ENCODE assay signal across 8 cellular contexts in genomic region chr3:53238051-53238850, GRCh38. TPM values are rescaled to one million over a fixed set of nuclear protein-coding genes. Genes with fewer than 3 reads are reported as not detected.
DNase-seq lines count a peak whose midpoint lies in the region; ATAC-seq and TF ChIP-seq lines count a peak whose summit lies in the region.

No MANE protein-coding gene starts in this region.

- peak overlapping the region; percentile 34 for H3K27ac ChIP-seq in mammary epithelial cell (ENCODE audit: insufficient read depth, low read depth, low read length)

- WGBS in mammary epithelial cell (ENCODE audit: low coverage, missing lambda C conversion rate): 89% methylated on average over 4 of the region's 6 CpGs

- no peaks in the 10 kb centered on the region for H3K27me3 ChIP-seq in mammary epithelial cell (ENCODE audit: insufficient read depth, low read length)

- DNase-seq in AG08396 (ENCODE audit: low spot score): peak; percentile 87
- peak; percentile 94 for DNase-seq in HT-29 (ENCODE audit: low spot score)
- DNase-seq in mammary epithelial cell: peak; percentile 92
- peak; percentile 87 to 93 for DNase-seq in lung microvascular endothelial cell (ENCODE audit: low read depth in 2 of 2)
- no peak for DNase-seq in NCI-H1092 (lab: John Stamatoyannopoulos, UW)

- H3K4me1 ChIP-seq in mammary epithelial cell (ENCODE audit: insufficient read depth, low read length): peaks cover 45% of the 10 kb centered on the region

- no peak for ATAC-seq in HG02678 (IDR thresholded peaks at IDR 0.05; ENCODE audit: unreplicated experiment)
- ATAC-seq in GM19455 (IDR thresholded peaks at IDR 0.05; ENCODE audit: unreplicated experiment): no peak
- no peak for ATAC-seq in HG02973 (IDR thresholded peaks at IDR 0.05; ENCODE audit: unreplicated experiment)

- no peaks in the 10 kb centered on the region for H3K9me3 ChIP-seq in mammary epithelial cell (replicated peaks; ENCODE audit: insufficient read depth, low read length)

- peak overlapping the region; percentile 3 for H3K4me2 ChIP-seq in mammary epithelial cell (ENCODE audit: insufficient read depth, low read depth, low read length)

- CTCF ChIA-PET in mammary epithelial cell (lab: Charles Lee; ENCODE audit: low non-redundant PET): interaction anchor here (0.7 kb wide), 1 partner anchor 42 kb away, joined by 6 read pairs; no protein-coding TSS in a partner anchor

- intact Hi-C loops in mammary epithelial cell (cut with micrococcal nuclease): loop anchor here (2.0 to 5.0 kb wide), 2 partner anchors 33 to 49 kb away; no protein-coding TSS in a partner anchor

- H2AFZ ChIP-seq in mammary epithelial cell (ENCODE audit: low read depth, low read length): no peak overlapping the region

- dilution Hi-C loops in mammary epithelial cell (cut with HindIII; ENCODE audit: low sequenced_read_pairs): no loop called here

- H4K20me1 ChIP-seq in mammary epithelial cell (ENCODE audit: insufficient read depth, low read length): peaks cover 26% of the 10 kb centered on the region

- H3K36me3 ChIP-seq in mammary epithelial cell (ENCODE audit: insufficient read depth, low read length): peaks cover 54% of the 10 kb centered on the region

- in situ Hi-C loops in mammary epithelial cell (cut with MboI; ENCODE audit: low sequenced_read_pairs in 2 of 2): no loop called here

- H3K9ac ChIP-seq in mammary epithelial cell (ENCODE audit: insufficient read depth, low read length): no peak overlapping the region

- BruUV-seq in mammary epithelial cell (replicated peaks; lab: Mats Ljungman, UMichigan): no TSS peak

- no peak overlapping the region for H3K4me3 ChIP-seq in mammary epithelial cell (replicated peaks in 1 of 3; ENCODE audit: insufficient read depth in 1 of 3, low read depth in 2 of 3, low read length in 3 of 3)

- H3K79me2 ChIP-seq in mammary epithelial cell (ENCODE audit: insufficient read depth, low read length): peaks cover 95% of the 10 kb centered on the region

- TF ChIP-seq CTCF in mammary epithelial cell (conservative IDR thresholded peaks at IDR 0.05 in 1 of 2, IDR thresholded peaks at IDR 0.05 in 1 of 2; ENCODE audit: extremely low read depth in 1 of 2, insufficient read depth in 1 of 2, low read depth in 1 of 2, low read length in 2 of 2): no peak

RNA-seq across cellular contexts. Expression of gene TKT, which starts 17.6 kb away (rescaled TPM):
- 864 and 898 TPM in 2 replicates for total RNA-seq in HT-29 (2014; rRNA removed; shearing (Covaris generic))
- total RNA-seq in mammary epithelial cell (100 to 1,000 TPM; 545 to 600 TPM), lung microvascular endothelial cell (112 and 265 TPM in 2 replicates)
- 437 TPM for polyA plus RNA-seq in mammary epithelial cell
- polyA minus RNA-seq in mammary epithelial cell: 384 TPM
